ENCODE assay signal across 8 cellular contexts in the genomic region with DNA sequence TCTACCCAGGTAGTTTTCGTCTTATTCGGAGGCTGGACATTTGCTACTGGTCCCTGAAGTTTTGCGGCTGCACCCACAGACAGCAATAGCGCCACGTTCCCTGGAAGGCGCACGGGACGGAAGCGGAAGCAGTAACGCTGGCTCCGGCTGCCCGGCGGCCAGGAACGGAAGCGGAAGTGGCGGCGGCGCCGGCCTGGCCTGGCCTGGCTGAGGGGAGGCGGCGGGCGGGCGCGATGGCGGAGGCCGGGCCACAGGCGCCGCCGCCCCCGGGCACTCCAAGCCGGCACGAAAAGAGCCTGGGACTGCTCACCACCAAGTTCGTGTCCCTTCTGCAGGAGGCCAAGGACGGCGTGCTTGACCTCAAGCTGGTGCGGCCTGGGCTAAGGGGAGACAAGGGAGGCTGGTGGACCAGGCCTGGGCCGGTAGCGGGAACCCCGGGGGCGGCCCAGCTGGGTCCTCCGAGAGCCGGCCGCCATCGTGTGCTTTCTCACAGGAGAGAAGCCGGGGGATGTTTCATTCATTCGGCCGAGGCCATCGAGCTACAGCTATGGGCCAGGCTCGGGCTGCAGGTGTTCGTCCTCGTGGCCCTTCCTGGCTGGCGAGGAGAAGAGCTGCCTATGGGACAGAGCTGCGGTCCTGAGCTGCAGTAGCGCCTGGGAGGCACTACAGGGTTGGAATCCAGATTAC. TPM values are rescaled to one million over a fixed set of nuclear protein-coding genes. Genes with fewer than 3 reads are reported as not detected.
DNase-seq lines count a peak whose midpoint lies in the region; ATAC-seq and TF ChIP-seq lines count a peak whose summit lies in the region.

A gene with protein sequence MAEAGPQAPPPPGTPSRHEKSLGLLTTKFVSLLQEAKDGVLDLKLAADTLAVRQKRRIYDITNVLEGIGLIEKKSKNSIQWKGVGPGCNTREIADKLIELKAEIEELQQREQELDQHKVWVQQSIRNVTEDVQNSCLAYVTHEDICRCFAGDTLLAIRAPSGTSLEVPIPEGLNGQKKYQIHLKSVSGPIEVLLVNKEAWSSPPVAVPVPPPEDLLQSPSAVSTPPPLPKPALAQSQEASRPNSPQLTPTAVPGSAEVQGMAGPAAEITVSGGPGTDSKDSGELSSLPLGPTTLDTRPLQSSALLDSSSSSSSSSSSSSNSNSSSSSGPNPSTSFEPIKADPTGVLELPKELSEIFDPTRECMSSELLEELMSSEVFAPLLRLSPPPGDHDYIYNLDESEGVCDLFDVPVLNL (plus strand): TSS at position 161 of the 687 bp plus-strand sequence. CDS start 73 bp downstream, at position 234.

- ATAC-seq in DND-41 (ENCODE audit: insufficient read depth, low read depth): peak; percentile 98
- peak; percentile 81 for ATAC-seq in GM21723 (IDR thresholded peaks at IDR 0.05; ENCODE audit: unreplicated experiment)
- peak; percentile 96 for ATAC-seq in RWPE2 (ENCODE audit: low read depth)
- ATAC-seq in stimulated activated naive CD8-positive, alpha-beta T cell treated with anti-CD3 and anti-CD28 coated beads, Interleukin-15, Interleukin-2, amounts not matched to agents 100 U/mL and 50 U/mL, for 24 hours: peak; percentile 99

- no peaks in the 10 kb centered on the region for H3K9me3 ChIP-seq in DND-41 (ENCODE audit: insufficient read depth, low read length, severe bottlenecking)
- H3K9me3 ChIP-seq in KOPT-K1 (ENCODE audit: insufficient read depth, low read length, poor library complexity, severe bottlenecking): no peaks in the 10 kb centered on the region
- H3K9me3 ChIP-seq in RWPE2 (ENCODE audit: severe bottlenecking): no peaks in the 10 kb centered on the region

- peaks cover 48% of the 10 kb centered on the region for H3K36me3 Mint-ChIP-seq in activated T-helper 2 cell treated with anti-CD3 and anti-CD28 coated beads, Interferon-gamma antibody, Interleukin-2, Interleukin-4, amounts not matched to agents 10 μg/mL and 5 μg/mL and 100 μg/mL, durations not matched to agents 14 hours and 24 hours and 36 hours (ENCODE audit: low read depth)
- peaks cover 30% of the 10 kb centered on the region for H3K36me3 Mint-ChIP-seq in nephron (ENCODE audit: low read depth)

- H3K27ac ChIP-seq in DND-41 (ENCODE audit: low read length): peak within 1 kb of the TSS; percentile 80
- peak within 1 kb of the TSS; percentile 85 for H3K27ac ChIP-seq in KOPT-K1 (ENCODE audit: low read depth, low read length, poor library complexity, severe bottlenecking)
- H3K27ac ChIP-seq in RWPE2 (ENCODE audit: poor library complexity, severe bottlenecking): peak within 1 kb of the TSS; percentile 61

- H3K36me3 ChIP-seq in DND-41 (ENCODE audit: insufficient read depth, low read length) (peaks cover 48% of the 10 kb centered on the region), KOPT-K1 (ENCODE audit: insufficient read depth, low read length) (peaks cover 41% of the 10 kb centered on the region), RWPE2 (ENCODE audit: low read depth) (peaks cover 45% of the 10 kb centered on the region)

- H3K4me1 ChIP-seq in DND-41 (ENCODE audit: insufficient read depth, low read length): peaks cover 37% of the 10 kb centered on the region
- peaks cover 8% of the 10 kb centered on the region for H3K4me1 ChIP-seq in RWPE2 (ENCODE audit: insufficient read depth, poor library complexity, severe bottlenecking)

- no peak for TF ChIP-seq CTCF in DND-41 (IDR thresholded peaks at IDR 0.05; ENCODE audit: borderline replicate concordance, extremely low read depth, low read length, poor library complexity, severe bottlenecking)
- no peak for TF ChIP-seq CTCF in RWPE2 (IDR thresholded peaks at IDR 0.05; ENCODE audit: poor library complexity, severe bottlenecking)
- no peak for TF ChIP-seq CTCF in nephron (IDR thresholded peaks at IDR 0.05; ENCODE audit: unreplicated experiment in 3 of 3)

- no peaks in the 10 kb centered on the region for H3K27me3 Mint-ChIP-seq in activated T-helper 2 cell treated with anti-CD3 and anti-CD28 coated beads, Interferon-gamma antibody, Interleukin-2, Interleukin-4, amounts not matched to agents 10 μg/mL and 5 μg/mL and 100 μg/mL, durations not matched to agents 14 hours and 24 hours and 36 hours (ENCODE audit: low read depth)
- no peaks in the 10 kb centered on the region for H3K27me3 Mint-ChIP-seq in nephron (ENCODE audit: low read depth)

- intact Hi-C loops in activated T-helper 2 cell treated with anti-CD3 and anti-CD28 coated beads, Interferon-gamma antibody, Interleukin-2, Interleukin-4, amounts not matched to agents 10 μg/mL and 5 μg/mL and 100 μg/mL, durations not matched to agents 14 hours and 24 hours and 36 hours (cut with micrococcal nuclease): no loop called here

- H3K79me2 ChIP-seq in DND-41 (ENCODE audit: insufficient read depth, low read length): peaks cover 41% of the 10 kb centered on the region

- peaks cover 34% of the 10 kb centered on the region for H4K20me1 ChIP-seq in DND-41 (ENCODE audit: insufficient read depth, low read length)

- H3K27ac Mint-ChIP-seq in activated T-helper 2 cell treated with anti-CD3 and anti-CD28 coated beads, Interferon-gamma antibody, Interleukin-2, Interleukin-4, amounts not matched to agents 10 μg/mL and 5 μg/mL and 100 μg/mL, durations not matched to agents 14 hours and 24 hours and 36 hours: peak within 1 kb of the TSS; percentile 59
- H3K27ac Mint-ChIP-seq in nephron: peak within 1 kb of the TSS; percentile 2 to 86 (median 67)

- H3K4me1 Mint-ChIP-seq in activated T-helper 2 cell treated with anti-CD3 and anti-CD28 coated beads, Interferon-gamma antibody, Interleukin-2, Interleukin-4, amounts not matched to agents 10 μg/mL and 5 μg/mL and 100 μg/mL, durations not matched to agents 14 hours and 24 hours and 36 hours (ENCODE audit: low read depth): peaks cover 30% of the 10 kb centered on the region
- H3K4me1 Mint-ChIP-seq in nephron: peaks cover 34% of the 10 kb centered on the region

- DNase-seq in DND-41: peak; percentile 89
- peak; percentile 91 for DNase-seq in RWPE2 (ENCODE audit: low spot score)
- DNase-seq in activated T-helper 2 cell treated with anti-CD3 and anti-CD28 coated beads, Interferon-gamma antibody, Interleukin-2, Interleukin-4, amounts not matched to agents 10 μg/mL and 5 μg/mL and 100 μg/mL, durations not matched to agents 14 hours and 24 hours and 36 hours (ENCODE audit: low spot score): peak; percentile 84
- peak; percentile 90 for DNase-seq in fibroblast of peridontal ligament (ENCODE audit: extremely low read depth)
- DNase-seq in stimulated activated naive CD8-positive, alpha-beta T cell treated with anti-CD3 and anti-CD28 coated beads, Interleukin-15, Interleukin-2, amounts not matched to agents 100 U/mL and 50 U/mL, for 24 hours: peak; percentile 92

- H3K4me3 Mint-ChIP-seq in activated T-helper 2 cell treated with anti-CD3 and anti-CD28 coated beads, Interferon-gamma antibody, Interleukin-2, Interleukin-4, amounts not matched to agents 10 μg/mL and 5 μg/mL and 100 μg/mL, durations not matched to agents 14 hours and 24 hours and 36 hours (ENCODE audit: low read depth): peak within 1 kb of the TSS; percentile 85
- H3K4me3 Mint-ChIP-seq in nephron: peak within 1 kb of the TSS; percentile 86 to 93 (median 89)

- H3K9me3 Mint-ChIP-seq in activated T-helper 2 cell treated with anti-CD3 and anti-CD28 coated beads, Interferon-gamma antibody, Interleukin-2, Interleukin-4, amounts not matched to agents 10 μg/mL and 5 μg/mL and 100 μg/mL, durations not matched to agents 14 hours and 24 hours and 36 hours: no peaks in the 10 kb centered on the region
- H3K9me3 Mint-ChIP-seq in nephron: no peaks in the 10 kb centered on the region

- H3K4me3 ChIP-seq in DND-41 (ENCODE audit: low read depth in 1 of 2, low read length in 2 of 2) (peak within 1 kb of the TSS; percentile 92 to 94), RWPE2 (ENCODE audit: severe bottlenecking) (peak within 1 kb of the TSS; percentile 79)

- no peaks in the 10 kb centered on the region for H3K27me3 ChIP-seq in DND-41 (ENCODE audit: insufficient read depth, low read length, poor library complexity)
- H3K27me3 ChIP-seq in RWPE2 (ENCODE audit: insufficient read depth, poor library complexity, severe bottlenecking): no peaks in the 10 kb centered on the region

- peak within 1 kb of the TSS; percentile 80 for H2AFZ ChIP-seq in DND-41 (ENCODE audit: low read depth, low read length)

- H3K9ac ChIP-seq in DND-41 (ENCODE audit: low read depth, low read length): peak within 1 kb of the TSS; percentile 85

- H3K4me2 ChIP-seq in DND-41 (ENCODE audit: insufficient read depth, low read length): peak within 1 kb of the TSS; percentile 96

RNA-seq across cellular contexts. Expression of the gene that starts here (rescaled TPM):
- 132 and 139 TPM in 2 replicates for total RNA-seq in activated T-helper 2 cell treated with anti-CD3 and anti-CD28 coated beads, Interferon-gamma antibody, Interleukin-2, Interleukin-4, amounts not matched to agents 10 μg/mL and 5 μg/mL and 100 μg/mL, durations not matched to agents 14 hours and 24 hours and 36 hours

Comparison
In these comparisons a context has a peak if more than half of its experiments do, and no peak if none do; other contexts are left out.
1. Peak in every context shown above with its lines: DNase-seq, ATAC-seq, H3K4me3 ChIP-seq and H3K27ac ChIP-seq.